In genomic region chr5:176549871-176550270, GRCh38 we compare ENCODE assay signal across 1 cellular context.
TF ChIP-seq lines count a peak whose summit lies in the region.

No MANE protein-coding gene starts in this region.

TF ChIP-seq in IMR-90, 13 proteins besides CTCF, POLR2A, EP300 and RAD21:
- TF ChIP-seq USF2 (IDR thresholded peaks at IDR 0.05; ENCODE audit: low read depth, low read length) (no peak), NFE2L2 (IDR thresholded peaks at IDR 0.05; ENCODE audit: low read depth, low read length) (no peak), SMC3 (IDR thresholded peaks at IDR 0.05; ENCODE audit: low read depth, low read length) (no peak)
